Comparison of ENCODE assay signal across 22 cellular contexts in the genomic region with DNA sequence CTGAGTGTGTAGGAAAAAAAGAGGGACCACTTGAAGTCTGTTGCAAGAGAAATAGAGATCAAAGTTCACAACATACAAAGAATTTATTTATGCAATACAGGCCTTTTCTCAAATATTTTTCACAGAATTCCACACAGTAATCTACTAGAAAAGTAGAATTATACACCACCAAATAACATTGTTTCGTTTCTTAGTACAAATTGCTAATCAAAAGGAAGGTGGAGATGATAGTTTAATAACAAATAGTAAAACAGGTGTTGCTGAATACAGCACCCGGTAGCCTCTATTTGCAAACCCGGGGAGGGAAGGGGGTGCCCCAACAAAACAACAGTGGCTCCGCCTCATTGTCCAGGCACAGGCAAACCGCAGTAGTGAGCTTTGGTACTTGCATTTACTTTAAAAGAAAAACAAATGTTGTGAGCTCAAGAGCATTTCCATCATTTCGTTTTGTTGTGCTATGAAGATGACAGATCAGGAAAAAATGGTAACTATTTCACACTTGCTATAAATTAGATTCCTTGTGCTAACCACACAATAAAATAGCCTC.
"Had no signal": no experiment of that assay in that cellular context is flagged by ENCODE, and none has a peak within 500 bp of the region (broad histone marks: within the 10 kb centered on the region; RNA-seq: fewer than 3 reads in every experiment).

No MANE protein-coding gene starts in this region.

- H3K27me3 Mint-ChIP-seq: activated B cell treated with CpG ODN at 0.5 μM for 24 hours; activated CD4-positive, alpha-beta T cell treated with anti-CD3 and anti-CD28 coated beads, Interleukin-2, amount 10 ng/mL, durations not matched to agents 24 days and 14 days; effector memory CD8-positive, alpha-beta T cell; natural killer cell treated with Interleukin-12 subunit alpha and Interleukin-12 subunit beta and Interleukin-15 and Interleukin-18, amount 100 ng/mL, for 72 hours had no signal

- H3K4me3 ChIP-seq: left lung, stomach, testis, upper lobe of right lung had no signal

- ATAC-seq: activated CD8-positive, alpha-beta T cell treated with anti-CD3 and anti-CD28 coated beads, Interleukin-2, amount 10 ng/mL, durations not matched to agents 7 days and 5 days; activated naive CD4-positive, alpha-beta T cell treated with anti-CD3 and anti-CD28 coated beads, Interleukin-2, amount 50 U/mL, for 72 hours; effector memory CD8-positive, alpha-beta T cell; left lung; natural killer cell treated with Interleukin-12 subunit alpha and Interleukin-12 subunit beta and Interleukin-15 and Interleukin-18, amount 100 ng/mL, for 72 hours; sciatic nerve; upper lobe of right lung had no signal

- H3K4me1 ChIP-seq: left lung, stomach, testis, upper lobe of right lung had no signal

- H3K9me3 ChIP-seq: left lung, stomach, testis, upper lobe of right lung had no signal

- FAIRE-seq: kidney had no signal

- DNase-seq: activated B cell treated with CpG ODN at 0.5 μM for 24 hours; activated CD4-positive, alpha-beta T cell treated with anti-CD3 and anti-CD28 coated beads, Interleukin-2, amount 10 ng/mL, durations not matched to agents 24 days and 14 days; activated CD8-positive, alpha-beta memory T cell treated with anti-CD3 and anti-CD28 coated beads, Interleukin-2, amount 50 U/mL, for 4 hours; activated CD8-positive, alpha-beta T cell treated with anti-CD3 and anti-CD28 coated beads, Interleukin-2, amount 10 ng/mL, durations not matched to agents 7 days and 5 days; activated effector memory CD4-positive, alpha-beta T cell treated with anti-CD3 and anti-CD28 coated beads, Interleukin-2, amount 50 U/mL, for 16 hours; activated T-cell treated with anti-CD3 and anti-CD28 coated beads, Interleukin-2, amount 50 U/mL, for 48 hours; brain microvascular endothelial cell; dermis blood vessel endothelial cell; effector memory CD8-positive, alpha-beta T cell; hippocampal formation; kidney; left lung; mesendoderm; stimulated activated CD4-positive, alpha-beta T cell treated with anti-CD3 and anti-CD28 coated beads, Interleukin-1b, Interleukin-23, amount 100 ng/mL, for 48 hours; stomach; T-helper 2 cell; testis; upper lobe of right lung had no signal

- H3K9me3 Mint-ChIP-seq: activated B cell treated with CpG ODN at 0.5 μM for 24 hours; activated CD4-positive, alpha-beta T cell treated with anti-CD3 and anti-CD28 coated beads, Interleukin-2, amount 10 ng/mL, durations not matched to agents 24 days and 14 days; effector memory CD8-positive, alpha-beta T cell; natural killer cell treated with Interleukin-12 subunit alpha and Interleukin-12 subunit beta and Interleukin-15 and Interleukin-18, amount 100 ng/mL, for 72 hours had no signal

- H3K27me3 ChIP-seq: brain microvascular endothelial cell, left lung, stomach, testis, upper lobe of right lung had no signal

- H3K27ac Mint-ChIP-seq: activated B cell treated with CpG ODN at 0.5 μM for 24 hours; activated CD4-positive, alpha-beta T cell treated with anti-CD3 and anti-CD28 coated beads, Interleukin-2, amount 10 ng/mL, durations not matched to agents 24 days and 14 days; activated CD8-positive, alpha-beta T cell treated with anti-CD3 and anti-CD28 coated beads, Interleukin-2, amount 10 ng/mL, durations not matched to agents 7 days and 5 days; effector memory CD8-positive, alpha-beta T cell; natural killer cell treated with Interleukin-12 subunit alpha and Interleukin-12 subunit beta and Interleukin-15 and Interleukin-18, amount 100 ng/mL, for 72 hours had no signal

- H3K27ac ChIP-seq: brain microvascular endothelial cell, epithelial cell of prostate, left lung, stomach, testis, upper lobe of right lung had no signal

- H3K36me3 Mint-ChIP-seq: natural killer cell treated with Interleukin-12 subunit alpha and Interleukin-12 subunit beta and Interleukin-15 and Interleukin-18, amount 100 ng/mL, for 72 hours had no signal

- H3K4me3 Mint-ChIP-seq: activated B cell treated with CpG ODN at 0.5 μM for 24 hours; activated CD4-positive, alpha-beta T cell treated with anti-CD3 and anti-CD28 coated beads, Interleukin-2, amount 10 ng/mL, durations not matched to agents 24 days and 14 days; activated CD8-positive, alpha-beta T cell treated with anti-CD3 and anti-CD28 coated beads, Interleukin-2, amount 10 ng/mL, durations not matched to agents 7 days and 5 days; effector memory CD8-positive, alpha-beta T cell; natural killer cell treated with Interleukin-12 subunit alpha and Interleukin-12 subunit beta and Interleukin-15 and Interleukin-18, amount 100 ng/mL, for 72 hours had no signal

- H3K4me1 Mint-ChIP-seq: activated B cell treated with CpG ODN at 0.5 μM for 24 hours; activated CD4-positive, alpha-beta T cell treated with anti-CD3 and anti-CD28 coated beads, Interleukin-2, amount 10 ng/mL, durations not matched to agents 24 days and 14 days had no signal
